Comparison of ENCODE assay signal across 25 cellular contexts in the genomic region with DNA sequence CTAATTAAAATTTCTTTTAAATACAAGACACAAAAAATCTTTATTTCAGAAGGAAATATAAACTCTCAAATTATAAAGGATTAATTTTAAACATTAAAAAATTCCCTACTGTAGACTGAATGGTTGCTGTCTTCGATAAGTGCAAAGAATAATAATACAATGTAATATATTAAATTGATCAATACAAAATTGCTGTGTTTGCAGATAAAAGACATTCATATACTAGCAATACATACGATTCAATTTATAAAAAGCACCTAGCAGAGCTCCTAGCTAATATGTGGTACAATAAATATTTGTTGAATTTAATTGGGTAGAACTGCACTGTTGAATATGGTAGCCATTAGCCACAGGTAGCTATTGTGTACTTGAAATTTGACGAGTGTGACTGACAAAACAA. TPM values are rescaled to one million over a fixed set of nuclear protein-coding genes. Genes with fewer than 3 reads are reported as not detected.
"Had no signal": no experiment of that assay in that cellular context is flagged by ENCODE, and none has a peak within 500 bp of the region (broad histone marks: within the 10 kb centered on the region; RNA-seq: fewer than 3 reads in every experiment).

No MANE protein-coding gene starts in this region.

- H3K9me3 Mint-ChIP-seq: dendritic cell treated with granulocyte-macrophage colony-stimulating factor and Interleukin-4, amounts not matched to agents 40 ng/mL and 50 ng/mL, for 4 days; effector memory CD8-positive, alpha-beta T cell; memory B cell; mesothelial cell of epicardium had no signal

- FAIRE-seq: keratinocyte had no signal

- H3K36me3 Mint-ChIP-seq: memory B cell; mesothelial cell of epicardium; natural killer cell treated with Interleukin-12 subunit alpha and Interleukin-12 subunit beta and Interleukin-15 and Interleukin-18, amount 100 ng/mL, for 72 hours; neural progenitor cell had no signal

- H3K4me1 ChIP-seq: esophagus muscularis mucosa, left ventricle myocardium inferior, lower lobe of right lung, neural progenitor cell, parathyroid adenoma, psoas muscle, stomach had no signal

- H3K9me3 ChIP-seq: esophagus muscularis mucosa, left ventricle myocardium inferior, lower lobe of right lung, psoas muscle, stomach had no signal

- H3K27me3 Mint-ChIP-seq: dendritic cell treated with granulocyte-macrophage colony-stimulating factor and Interleukin-4, amounts not matched to agents 40 ng/mL and 50 ng/mL, for 4 days; effector memory CD8-positive, alpha-beta T cell; natural killer cell treated with Interleukin-12 subunit alpha and Interleukin-12 subunit beta and Interleukin-15 and Interleukin-18, amount 100 ng/mL, for 72 hours had no signal

- ATAC-seq: effector memory CD8-positive, alpha-beta T cell; left cardiac atrium; lower lobe of right lung; natural killer cell treated with Interleukin-12 subunit alpha and Interleukin-12 subunit beta and Interleukin-15 and Interleukin-18, amount 100 ng/mL, for 72 hours; psoas muscle; sciatic nerve had no signal

- H3K27me3 ChIP-seq: esophagus muscularis mucosa, stomach had no signal

- H3K4me2 ChIP-seq: neural progenitor cell had no signal

- H3K4me3 ChIP-seq: esophagus muscularis mucosa, left ventricle myocardium inferior, lower lobe of right lung, neural progenitor cell, psoas muscle, skin epidermis, stomach had no signal

- H3K4me3 Mint-ChIP-seq: dendritic cell treated with granulocyte-macrophage colony-stimulating factor and Interleukin-4, amounts not matched to agents 40 ng/mL and 50 ng/mL, for 4 days; effector memory CD8-positive, alpha-beta T cell; immature natural killer cell; memory B cell; mesothelial cell of epicardium; natural killer cell treated with Interleukin-12 subunit alpha and Interleukin-12 subunit beta and Interleukin-15 and Interleukin-18, amount 100 ng/mL, for 72 hours; neural progenitor cell had no signal

- H3K27ac ChIP-seq: epithelial cell of prostate, esophagus muscularis mucosa, left ventricle myocardium inferior, lower lobe of right lung, neural progenitor cell, parathyroid adenoma, psoas muscle, skin epidermis, stomach had no signal

- H2AFZ ChIP-seq: neural progenitor cell, parathyroid adenoma had no signal

- H3K27ac Mint-ChIP-seq: dendritic cell treated with granulocyte-macrophage colony-stimulating factor and Interleukin-4, amounts not matched to agents 40 ng/mL and 50 ng/mL, for 4 days; effector memory CD8-positive, alpha-beta T cell; immature natural killer cell; memory B cell; mesothelial cell of epicardium; natural killer cell treated with Interleukin-12 subunit alpha and Interleukin-12 subunit beta and Interleukin-15 and Interleukin-18, amount 100 ng/mL, for 72 hours; neural progenitor cell had no signal

- H3K4me1 Mint-ChIP-seq: immature natural killer cell, memory B cell had no signal

- H3K9ac ChIP-seq: neural progenitor cell, parathyroid adenoma had no signal

- DNase-seq: effector memory CD8-positive, alpha-beta T cell; immature natural killer cell; left cardiac atrium; left ventricle myocardium inferior; lower lobe of right lung; nucleus accumbens; psoas muscle; retina; stimulated activated CD4-positive, alpha-beta T cell treated with anti-CD3 and anti-CD28 coated beads, Interleukin-12 subunit alpha, Interleukin-12 subunit beta, amount 100 ng/mL, for 4 hours; stimulated activated naive CD4-positive, alpha-beta T cell; stomach had no signal

- H3K79me2 ChIP-seq: parathyroid adenoma had no signal

- H3K36me3 ChIP-seq: esophagus muscularis mucosa, left ventricle myocardium inferior, lower lobe of right lung, neural progenitor cell, stomach had no signal

RNA-seq across cellular contexts. Expression of a gene that starts 6.6 kb away (rescaled TPM):
- total RNA-seq: esophagus muscularis mucosa; left cardiac atrium; left ventricle myocardium inferior; lower lobe of right lung; mesothelial cell of epicardium; mucosa of gallbladder; natural killer cell treated with Interleukin-12 subunit alpha and Interleukin-12 subunit beta and Interleukin-15 and Interleukin-18, amount 100 ng/mL, for 72 hours; psoas muscle; sciatic nerve; stomach had no signal
- polyA plus RNA-seq: immature natural killer cell, keratinocyte, psoas muscle, stomach, thymus, urinary bladder had no signal
